1 cellular context compared by ENCODE assay signal in genomic region chr13:110589991-110590390, GRCh38.
TF ChIP-seq lines count a peak whose summit lies in the region.

No MANE protein-coding gene starts in this region.

TF ChIP-seq in GM23338, 12 proteins besides CTCF, POLR2A, EP300 and RAD21 (continued from another document):
- TF ChIP-seq ZNF462 (CRISPR knock-in tag; IDR thresholded peaks at IDR 0.05), result no peak
- TF ChIP-seq ETS1 (IDR thresholded peaks at IDR 0.05), result no peak
- TF ChIP-seq ZNF331 (CRISPR knock-in tag; IDR thresholded peaks at IDR 0.05; ENCODE audit: low read depth), result no peak
- TF ChIP-seq STAT1 (IDR thresholded peaks at IDR 0.05; ENCODE audit: unreplicated experiment), result no peak
